19 cellular contexts compared by ENCODE assay signal in the genomic region with DNA sequence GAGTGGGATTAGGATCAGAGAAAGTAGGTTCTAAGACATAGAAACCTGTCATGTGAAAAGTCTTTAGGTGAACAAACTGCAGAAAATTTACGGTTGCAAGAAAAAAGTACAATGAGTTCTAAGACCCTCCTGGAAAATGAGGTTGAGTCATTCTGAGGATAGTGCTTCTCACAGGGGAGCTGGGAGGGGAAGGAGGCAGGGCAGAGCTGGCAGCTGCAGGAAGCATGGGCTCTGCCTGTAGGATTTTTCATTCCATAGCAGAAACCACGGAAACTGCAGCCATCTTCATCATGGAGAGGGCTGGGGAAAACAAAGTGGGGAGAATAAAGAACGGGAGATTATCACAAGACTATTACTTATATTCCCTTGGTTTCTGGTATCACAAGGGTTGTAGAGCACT. TPM values are rescaled to one million over a fixed set of nuclear protein-coding genes. Genes with fewer than 3 reads are reported as not detected.
DNase-seq lines count a peak whose midpoint lies in the region; ATAC-seq and TF ChIP-seq lines count a peak whose summit lies in the region.
"Had no signal": no experiment of that assay in that cellular context is flagged by ENCODE, and none has a peak within 500 bp of the region (broad histone marks: within the 10 kb centered on the region; RNA-seq: fewer than 3 reads in every experiment).

No MANE protein-coding gene starts in this region.

- H3K4me3 Mint-ChIP-seq in activated naive CD8-positive, alpha-beta T cell treated with anti-CD3 and anti-CD28 coated beads, Interleukin-2, amount 50 U/mL, for 24 hours, result no peak overlapping the region
- H3K4me3 Mint-ChIP-seq: activated naive CD8-positive, alpha-beta T cell treated with anti-CD3 and anti-CD28 coated beads, Interleukin-2, amount 10 ng/mL, durations not matched to agents 7 days and 5 days had no signal

- TF ChIP-seq POLR2A in transverse colon (IDR thresholded peaks at IDR 0.05), result no peak

- H3K4me1 Mint-ChIP-seq in activated naive CD8-positive, alpha-beta T cell treated with anti-CD3 and anti-CD28 coated beads, Interleukin-2, amount 50 U/mL, for 24 hours, result peaks cover 3% of the 10 kb centered on the region

- DNase-seq in NCI-H82 (lab: John Stamatoyannopoulos, UW), result peak; percentile 40
- DNase-seq in NCI-H82 treated with DMSO at 0.1 percent for 48 hours (lab: John Stamatoyannopoulos, UW; ENCODE audit: unreplicated experiment), result no peak
- DNase-seq in activated naive CD8-positive, alpha-beta T cell treated with anti-CD3 and anti-CD28 coated beads, Interleukin-2, amount 50 U/mL, for 24 hours, result no peak
- peak; percentile 26 for DNase-seq in iPS-NIHi7 (ENCODE audit: extremely low spot score)
- DNase-seq in transverse colon, result no peak
- DNase-seq in AG08396 (ENCODE audit: low spot score), result no peak
- no peak for DNase-seq in DMS79 treated with DMSO at 0.1 percent for 48 hours (lab: John Stamatoyannopoulos, UW)
- DNase-seq: 8988T; activated naive CD8-positive, alpha-beta T cell treated with anti-CD3 and anti-CD28 coated beads, Interleukin-2, amount 10 ng/mL, durations not matched to agents 7 days and 5 days; cerebellar nuclear complex; hippocampal formation; KG1; NCI-H187; NCI-H748 treated with DMSO at 0.1 percent for 48 hours; nucleus accumbens; SIG-M5; stomach had no signal

- in situ Hi-C loops in transverse colon (cut with MboI; ENCODE audit: low pct_ligation_motif_present in 1 of 4, low pct_unique_long_range_greater_than_20kb in 1 of 4, low sequenced_read_pairs in 3 of 4), result no loop called here

- peak overlapping the region; percentile 6 for H3K27ac Mint-ChIP-seq in activated naive CD8-positive, alpha-beta T cell treated with anti-CD3 and anti-CD28 coated beads, Interleukin-2, amount 50 U/mL, for 24 hours
- H3K27ac Mint-ChIP-seq: activated naive CD8-positive, alpha-beta T cell treated with anti-CD3 and anti-CD28 coated beads, Interleukin-2, amount 10 ng/mL, durations not matched to agents 7 days and 5 days had no signal

- no peaks in the 10 kb centered on the region for H3K27me3 ChIP-seq in transverse colon
- H3K27me3 ChIP-seq: stomach had no signal

- no peaks in the 10 kb centered on the region for H3K9me3 ChIP-seq in transverse colon
- H3K9me3 ChIP-seq: stomach had no signal

- intact Hi-C loops in transverse colon (cut with DNase I; ENCODE audit: low total_unique reads), result no loop called here

- no peak for TF ChIP-seq CTCF in transverse colon (IDR thresholded peaks at IDR 0.05)

- no peaks in the 10 kb centered on the region for H3K9me3 Mint-ChIP-seq in activated naive CD8-positive, alpha-beta T cell treated with anti-CD3 and anti-CD28 coated beads, Interleukin-2, amount 50 U/mL, for 24 hours
- H3K9me3 Mint-ChIP-seq: activated naive CD8-positive, alpha-beta T cell treated with anti-CD3 and anti-CD28 coated beads, Interleukin-2, amount 10 ng/mL, durations not matched to agents 7 days and 5 days had no signal

- H3K27me3 Mint-ChIP-seq in activated naive CD8-positive, alpha-beta T cell treated with anti-CD3 and anti-CD28 coated beads, Interleukin-2, amount 50 U/mL, for 24 hours, result no peaks in the 10 kb centered on the region

- H3K4me3 ChIP-seq in transverse colon, result no peak overlapping the region
- H3K4me3 ChIP-seq: stomach had no signal

- ATAC-seq in activated naive CD8-positive, alpha-beta T cell treated with anti-CD3 and anti-CD28 coated beads, Interleukin-2, amount 50 U/mL, for 24 hours, result no peak
- no peak for ATAC-seq in HG02884 (IDR thresholded peaks at IDR 0.05; ENCODE audit: unreplicated experiment)

- H3K27ac ChIP-seq in transverse colon, result peak overlapping the region; percentile 64 to 84 (median 78)
- H3K27ac ChIP-seq: epithelial cell of prostate, stomach had no signal

- WGBS in transverse colon (ENCODE audit: low coverage in 1 of 2), 2 donors, result 51 to 79% methylated on average over 3 of the region's 3 CpGs

- no peak for TF ChIP-seq EP300 in transverse colon (IDR thresholded peaks at IDR 0.05; ENCODE audit: low read depth)

- no peaks in the 10 kb centered on the region for H3K36me3 ChIP-seq in transverse colon
- H3K36me3 ChIP-seq: stomach had no signal

- no peaks in the 10 kb centered on the region for H3K36me3 Mint-ChIP-seq in activated naive CD8-positive, alpha-beta T cell treated with anti-CD3 and anti-CD28 coated beads, Interleukin-2, amount 50 U/mL, for 24 hours (ENCODE audit: low read depth)
- H3K36me3 Mint-ChIP-seq: activated naive CD8-positive, alpha-beta T cell treated with anti-CD3 and anti-CD28 coated beads, Interleukin-2, amount 10 ng/mL, durations not matched to agents 7 days and 5 days had no signal

- peaks cover 0 to 28% (median 7%) of the 10 kb centered on the region in 4 donors for H3K4me1 ChIP-seq in transverse colon

RNA-seq across cellular contexts. Expression of gene THEM4, which starts 25.8 kb away (rescaled TPM):
- 10 to 100 TPM in 2 of 4 donors, 1 to 10 TPM in 2; 4.6 to 21.8 (median 9.5) TPM for total RNA-seq in transverse colon

RNA-seq across cellular contexts. Expression of gene S100A10, which starts 58.5 kb away (rescaled TPM):
- 100 to 1,000 TPM in 3 of 4 donors, 10 to 100 TPM in 1; 59.1 to 289 (median 251) TPM for total RNA-seq in transverse colon

Comparison
In these comparisons a context has a peak if more than half of its experiments do, and no peak if none do; other contexts are left out.
1. DNase-seq: peak in NCI-H82 (single experiment) and iPS-NIHi7 (single experiment); none in NCI-H82 treated with DMSO at 0.1 percent for 48 hours (single experiment), activated naive CD8-positive, alpha-beta T cell treated with anti-CD3 and anti-CD28 coated beads, Interleukin-2, amount 50 U/mL, for 24 hours (single experiment), transverse colon (single experiment), AG08396 (single experiment) and DMS79 treated with DMSO at 0.1 percent for 48 hours (single experiment).